In the genomic region with DNA sequence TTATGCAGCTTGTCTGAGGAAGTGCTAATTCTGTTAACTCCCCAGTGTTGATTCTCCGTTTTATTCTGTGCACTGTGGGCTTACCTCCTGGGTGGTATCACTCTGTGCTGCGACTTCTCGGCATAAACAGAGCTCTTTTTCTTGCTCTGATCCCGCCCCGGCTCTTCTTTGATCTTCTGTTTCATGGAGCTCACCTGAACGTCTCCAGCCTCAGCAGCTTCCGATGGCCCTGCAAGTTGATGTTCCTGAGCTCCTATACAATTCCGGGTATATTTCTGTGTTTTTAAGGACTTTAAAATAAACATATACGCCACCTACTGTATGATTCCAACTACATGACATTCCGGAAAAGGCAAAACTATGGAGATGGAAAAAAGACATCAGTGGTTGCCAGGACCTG, we compare ENCODE assay signal across 31 cellular contexts.
"Had no signal": no experiment of that assay in that cellular context is flagged by ENCODE, and none has a peak within 500 bp of the region (broad histone marks: within the 10 kb centered on the region; RNA-seq: fewer than 3 reads in every experiment).

No MANE protein-coding gene starts in this region.

- DNase-seq: activated CD4-positive, alpha-beta memory T cell treated with anti-CD3 and anti-CD28 coated beads, Interleukin-2, amount 10 ng/mL, durations not matched to agents 7 days and 5 days; activated CD4-positive, alpha-beta T cell treated with anti-CD3 and anti-CD28 coated beads for 4 hours; activated CD4-positive, alpha-beta T cell treated with anti-CD3 and anti-CD28 coated beads, Interleukin-2, amount 10 ng/mL, durations not matched to agents 7 days and 5 days; activated CD4-positive, alpha-beta T cell treated with anti-CD3 and anti-CD28 coated beads, Interleukin-2, amount 50 U/mL, for 4 hours; activated CD4-positive, CD25-positive, alpha-beta regulatory T cell; activated CD4-positive, CD25-positive, alpha-beta regulatory T cell treated with anti-CD3 and anti-CD28 coated beads, Interleukin-2, amount 50 U/mL, for 72 hours; activated CD8-positive, alpha-beta memory T cell treated with anti-CD3 and anti-CD28 coated beads, Interleukin-2, amount 10 ng/mL, durations not matched to agents 7 days and 5 days; activated CD8-positive, alpha-beta memory T cell treated with anti-CD3 and anti-CD28 coated beads, Interleukin-2, amount 50 U/mL, for 4 hours; activated effector memory CD4-positive, alpha-beta T cell treated with anti-CD3 and anti-CD28 coated beads, Interleukin-2, amount 50 U/mL, for 16 hours; activated naive CD4-positive, alpha-beta T cell treated with anti-CD3 and anti-CD28 coated beads for 36 hours; activated T-cell treated with anti-CD3 and anti-CD28 coated beads, Interleukin-2, amount 50 U/mL, for 1 hour; activated T-cell treated with anti-CD3 and anti-CD28 coated beads, Interleukin-2, amount 50 U/mL, for 48 hours; amniotic stem cell; anterior cingulate cortex; brain microvascular endothelial cell; cortex of kidney; dermis blood vessel endothelial cell; effector CD4-positive, alpha-beta T cell; effector memory CD8-positive, alpha-beta T cell; foreskin fibroblast; hippocampal formation; T-helper 2 cell had no signal

- H3K27me3 ChIP-seq: brain microvascular endothelial cell had no signal

- ATAC-seq: activated CD8-positive, alpha-beta memory T cell treated with anti-CD3 and anti-CD28 coated beads, Interleukin-2, amount 10 ng/mL, durations not matched to agents 7 days and 5 days; effector memory CD8-positive, alpha-beta T cell had no signal

- H3K27ac Mint-ChIP-seq: activated CD4-positive, alpha-beta memory T cell treated with anti-CD3 and anti-CD28 coated beads, Interleukin-2, amount 10 ng/mL, durations not matched to agents 7 days and 5 days; activated CD4-positive, alpha-beta T cell treated with anti-CD3 and anti-CD28 coated beads, Interleukin-2, amount 10 ng/mL, durations not matched to agents 7 days and 5 days; activated CD8-positive, alpha-beta memory T cell treated with anti-CD3 and anti-CD28 coated beads, Interleukin-2, amount 10 ng/mL, durations not matched to agents 7 days and 5 days; activated naive CD4-positive, alpha-beta T cell treated with anti-CD3 and anti-CD28 coated beads for 36 hours; activated naive CD8-positive, alpha-beta T cell; activated T-helper 1 cell treated with anti-CD3 and anti-CD28 coated beads, Interleukin-12 subunit alpha, Interleukin-12 subunit beta, Interleukin-2, Interleukin-4 antibody, amounts not matched to agents 30 ng/mL and 10 ng/mL and 1 ng/mL, durations not matched to agents 14 hours and 24 hours and 36 hours; activated T-helper 2 cell treated with anti-CD3 and anti-CD28 coated beads, Interferon-gamma antibody, Interleukin-2, Interleukin-4, amounts not matched to agents 10 μg/mL and 5 μg/mL and 100 μg/mL, durations not matched to agents 14 hours and 24 hours and 36 hours; effector memory CD8-positive, alpha-beta T cell had no signal

- H3K36me3 Mint-ChIP-seq: activated CD8-positive, alpha-beta memory T cell treated with anti-CD3 and anti-CD28 coated beads, Interleukin-2, amount 10 ng/mL, durations not matched to agents 7 days and 5 days had no signal

- H3K27ac ChIP-seq: brain microvascular endothelial cell, epithelial cell of prostate had no signal

- H3K36me3 ChIP-seq: brain microvascular endothelial cell had no signal

- H3K4me3 Mint-ChIP-seq: activated CD4-positive, alpha-beta memory T cell treated with anti-CD3 and anti-CD28 coated beads, Interleukin-2, amount 10 ng/mL, durations not matched to agents 7 days and 5 days; activated CD4-positive, alpha-beta T cell treated with anti-CD3 and anti-CD28 coated beads, Interleukin-2, amount 10 ng/mL, durations not matched to agents 7 days and 5 days; activated CD8-positive, alpha-beta memory T cell treated with anti-CD3 and anti-CD28 coated beads, Interleukin-2, amount 10 ng/mL, durations not matched to agents 7 days and 5 days; activated naive CD4-positive, alpha-beta T cell treated with anti-CD3 and anti-CD28 coated beads for 36 hours; activated naive CD8-positive, alpha-beta T cell; activated T-helper 1 cell treated with anti-CD3 and anti-CD28 coated beads, Interleukin-12 subunit alpha, Interleukin-12 subunit beta, Interleukin-2, Interleukin-4 antibody, amounts not matched to agents 30 ng/mL and 10 ng/mL and 1 ng/mL, durations not matched to agents 14 hours and 24 hours and 36 hours; central memory CD8-positive, alpha-beta T cell; effector memory CD8-positive, alpha-beta T cell had no signal

- FAIRE-seq: astrocyte, bronchial epithelial cell, colon, frontal cortex had no signal
